In the genomic region with DNA sequence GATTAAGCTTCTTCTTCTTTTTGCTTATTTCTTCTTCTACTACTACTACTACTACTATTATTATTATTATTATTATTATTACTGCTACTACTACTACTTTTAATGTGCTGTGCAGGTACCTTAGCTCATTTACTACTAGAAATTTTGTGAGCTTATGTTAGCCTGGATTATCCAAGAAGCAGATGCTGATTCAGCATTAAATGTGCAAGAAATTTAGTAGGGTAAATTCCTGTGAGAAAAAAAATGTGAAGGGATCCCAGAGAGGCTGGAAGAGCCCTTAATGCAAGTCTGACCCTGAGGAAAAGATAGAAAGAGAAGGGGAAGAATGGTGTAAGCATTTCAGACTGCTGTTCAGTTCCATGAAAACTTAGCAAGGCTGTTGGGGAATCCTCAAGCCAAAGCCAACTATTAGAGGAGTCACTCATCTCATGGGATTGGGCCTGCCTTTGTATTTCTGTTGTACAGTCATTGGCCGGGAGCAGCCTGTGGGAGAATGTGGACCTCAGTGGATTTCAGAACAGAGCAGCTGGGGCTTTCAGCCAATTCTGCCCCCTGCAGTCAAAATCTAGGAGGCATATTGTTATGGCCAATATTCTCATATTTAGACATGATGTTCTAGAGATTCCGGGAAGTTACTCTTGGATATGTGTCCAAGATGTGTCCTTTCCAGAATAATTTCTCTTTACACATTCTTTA, we compare ENCODE assay signal across 16 cellular contexts. TPM values are rescaled to one million over a fixed set of nuclear protein-coding genes. Genes with fewer than 3 reads are reported as not detected.
DNase-seq lines count a peak whose midpoint lies in the region; ATAC-seq and TF ChIP-seq lines count a peak whose summit lies in the region.
"Had no signal": no experiment of that assay in that cellular context is flagged by ENCODE, and none has a peak within 500 bp of the region (broad histone marks: within the 10 kb centered on the region; RNA-seq: fewer than 3 reads in every experiment).

No MANE protein-coding gene starts in this region.

- H3K4me2 ChIP-seq in Loucy (ENCODE audit: low read depth, low read length, poor library complexity, severe bottlenecking), result no peak overlapping the region

- H3F3A ChIP-seq in Loucy (ENCODE audit: low read depth), result no peaks in the 10 kb centered on the region

- H3K36me3 ChIP-seq in Loucy (ENCODE audit: insufficient read depth, low read length) (no peaks in the 10 kb centered on the region), testis (ENCODE audit: low read depth, missing control alignments) (no peaks in the 10 kb centered on the region)
- H3K36me3 ChIP-seq: suprapubic skin had no signal

- peak overlapping the region in 1 of 2 donors; percentile 22 for H3K27ac ChIP-seq in testis
- H3K27ac ChIP-seq: coronary artery, suprapubic skin had no signal

- no peaks in the 10 kb centered on the region for H3K79me2 ChIP-seq in Loucy (ENCODE audit: insufficient read depth, low read length)

- peak; percentile 48 for TF ChIP-seq CTCF in Loucy (conservative IDR thresholded peaks at IDR 0.05; ENCODE audit: low read length)
- peak; percentile 20 for TF ChIP-seq CTCF in cardiac fibroblast (IDR thresholded peaks at IDR 0.05; ENCODE audit: low read depth, low read length)
- no peak for TF ChIP-seq CTCF in testis (IDR thresholded peaks at IDR 0.05)

- H3K4me3 ChIP-seq in Loucy (ENCODE audit: low read length, poor library complexity, severe bottlenecking), result no peak overlapping the region
- no peak overlapping the region for H3K4me3 ChIP-seq in cardiac fibroblast (replicated peaks in 1 of 2; ENCODE audit: low read depth in 2 of 2, low read length in 2 of 2)
- no peak overlapping the region for H3K4me3 ChIP-seq in testis
- H3K4me3 ChIP-seq: coronary artery, suprapubic skin had no signal

- no peaks in the 10 kb centered on the region for H4K20me1 ChIP-seq in Loucy (ENCODE audit: insufficient read depth, low read length, poor library complexity, severe bottlenecking)

- 46 to 56% methylated on average over 2 of the region's 2 CpGs for WGBS in testis, 2 donors

- H3K27me3 ChIP-seq in Loucy (ENCODE audit: insufficient read depth, low read length, poor library complexity, severe bottlenecking) (no peaks in the 10 kb centered on the region), testis (no peaks in the 10 kb centered on the region)
- H3K27me3 ChIP-seq: suprapubic skin had no signal

- intact Hi-C loops in left ventricle myocardium superior (cut with micrococcal nuclease), result no loop called here
- intact Hi-C loops in testis (cut with DNase I; ENCODE audit: low total_unique reads), result no loop called here

- H3K9me3 ChIP-seq in Loucy (ENCODE audit: insufficient read depth, low read depth, low read length) (no peaks in the 10 kb centered on the region), testis (no peaks in the 10 kb centered on the region)
- H3K9me3 ChIP-seq: suprapubic skin had no signal

- H3K9ac ChIP-seq in Loucy (ENCODE audit: low read depth, low read length, poor library complexity, severe bottlenecking), result no peak overlapping the region

- no peak overlapping the region for H2AFZ ChIP-seq in Loucy (ENCODE audit: low read length)

- TF ChIP-seq POLR2A in testis (IDR thresholded peaks at IDR 0.05), result no peak

- ATAC-seq in left ventricle myocardium superior, result peak; percentile 76
- no peak for ATAC-seq in GM19328 (IDR thresholded peaks at IDR 0.05; ENCODE audit: unreplicated experiment)
- no peak for ATAC-seq in GM21515 (IDR thresholded peaks at IDR 0.05; ENCODE audit: unreplicated experiment)
- ATAC-seq: activated T-cell treated with anti-CD3 and anti-CD28 coated beads, Interleukin-2, amount 50 U/mL, for 72 hours; SK-N-SH treated with all-trans-retinoic acid at 6 μM for 48 hours had no signal

- H3K4me1 ChIP-seq in Loucy (ENCODE audit: insufficient read depth, low read length, poor library complexity, severe bottlenecking), result no peaks in the 10 kb centered on the region
- no peaks in the 10 kb centered on the region for H3K4me1 ChIP-seq in testis

- H3K9me2 ChIP-seq in Loucy (replicated peaks; ENCODE audit: low read depth, low read length), result no peaks in the 10 kb centered on the region

- DNase-seq in cardiac fibroblast (ENCODE audit: low read depth in 2 of 2), result peak in 1 of 2 donors; percentile 53
- peak; percentile 47 for DNase-seq in left ventricle myocardium superior
- peak; percentile 76 for DNase-seq in testis
- DNase-seq in NCI-H1092 treated with DMSO at 0.1 percent for 48 hours (lab: John Stamatoyannopoulos, UW), result no peak
- DNase-seq: activated CD4-positive, CD25-positive, alpha-beta regulatory T cell treated with anti-CD3 and anti-CD28 coated beads, Interleukin-2, amount 50 U/mL, for 72 hours; activated naive CD4-positive, alpha-beta T cell treated with anti-CD3 and anti-CD28 coated beads, Interleukin-2, amount 50 U/mL, for 16 hours; activated T-cell treated with anti-CD3 and anti-CD28 coated beads, Interleukin-2, amount 50 U/mL, for 72 hours; CD4-positive, alpha-beta memory T cell; foreskin melanocyte; T-helper 9 cell had no signal

RNA-seq across cellular contexts. Expression of gene TSPYL1, which starts 37.2 kb away (rescaled TPM):
- total RNA-seq in left ventricle myocardium superior (96.8 TPM), testis (10 to 100 TPM; 86.4 to 95.0 TPM)
- polyA plus RNA-seq in testis (ENCODE audit: insufficient read depth, low read depth, low replicate concordance), result 91.9 TPM

RNA-seq across cellular contexts. Expression of gene DSE, which starts 53.8 kb away (rescaled TPM):
- total RNA-seq in left ventricle myocardium superior (12.7 TPM), testis (10 to 100 TPM; 35.1 to 49.3 TPM)
- 31.5 TPM for polyA plus RNA-seq in testis (ENCODE audit: insufficient read depth, low read depth, low replicate concordance)

Comparison
In these comparisons a context has a peak if more than half of its experiments do, and no peak if none do; other contexts are left out.
1. CTCF ChIP-seq: peak in Loucy (single experiment) and cardiac fibroblast (single experiment); none in testis (0 of 3).